Comparison of ENCODE assay signal across 21 cellular contexts in the genomic region with DNA sequence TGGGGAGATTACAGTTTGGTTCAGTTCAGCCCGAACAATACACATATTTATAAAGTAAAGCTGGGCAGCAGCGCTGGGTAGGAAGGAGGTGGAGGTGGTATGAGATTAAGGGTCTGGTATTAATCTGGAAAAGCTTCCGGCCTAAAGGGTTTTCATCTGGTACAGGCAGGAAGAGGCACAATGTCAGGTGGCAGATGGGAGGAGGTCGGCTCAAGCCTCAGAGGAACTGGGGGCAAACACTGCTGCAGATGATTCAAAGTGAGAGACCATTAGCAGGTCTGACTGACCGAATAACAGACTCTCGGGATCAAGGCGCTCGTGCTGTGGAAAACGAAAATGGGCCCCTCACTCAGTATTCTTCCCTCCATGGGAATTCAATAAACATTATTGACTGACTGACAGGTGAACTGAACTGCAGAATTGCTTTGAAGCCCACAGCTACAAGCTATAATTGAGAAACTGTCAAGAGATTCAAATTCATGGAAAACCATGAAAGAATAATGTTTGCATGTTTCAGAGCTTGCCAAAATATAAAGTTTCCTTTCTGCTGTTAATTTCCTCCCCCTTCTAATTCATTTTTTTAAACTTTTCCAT.
"Had no signal": no experiment of that assay in that cellular context is flagged by ENCODE, and none has a peak within 500 bp of the region (broad histone marks: within the 10 kb centered on the region; RNA-seq: fewer than 3 reads in every experiment).

No MANE protein-coding gene starts in this region.

- H3K27ac Mint-ChIP-seq: activated B cell treated with CpG ODN at 0.5 μM for 24 hours; activated CD4-positive, alpha-beta memory T cell treated with anti-CD3 and anti-CD28 coated beads, Interleukin-2, amount 10 ng/mL, durations not matched to agents 7 days and 5 days; activated CD8-positive, alpha-beta memory T cell treated with anti-CD3 and anti-CD28 coated beads, Interleukin-2, amount 10 ng/mL, durations not matched to agents 7 days and 5 days; activated naive CD8-positive, alpha-beta T cell treated with anti-CD3 and anti-CD28 coated beads, Interleukin-2, amount 10 ng/mL, durations not matched to agents 7 days and 5 days; activated T-helper 17 cell treated with anti-CD3 and anti-CD28 coated beads, Interleukin-2, amount 50 U/mL, for 72 hours; T-helper 2 cell treated with Interferon-gamma antibody and Interleukin-4, amounts not matched to agents 5 μg/mL and 100 μg/mL, for 36 hours had no signal

- H3K4me3 Mint-ChIP-seq: activated B cell treated with CpG ODN at 0.5 μM for 24 hours; activated CD4-positive, alpha-beta memory T cell treated with anti-CD3 and anti-CD28 coated beads, Interleukin-2, amount 10 ng/mL, durations not matched to agents 7 days and 5 days; activated CD8-positive, alpha-beta memory T cell treated with anti-CD3 and anti-CD28 coated beads, Interleukin-2, amount 10 ng/mL, durations not matched to agents 7 days and 5 days; activated naive CD8-positive, alpha-beta T cell treated with anti-CD3 and anti-CD28 coated beads, Interleukin-2, amount 10 ng/mL, durations not matched to agents 7 days and 5 days; activated T-helper 17 cell treated with anti-CD3 and anti-CD28 coated beads, Interleukin-2, amount 50 U/mL, for 72 hours; central memory CD8-positive, alpha-beta T cell; neural crest cell; T-helper 2 cell treated with Interferon-gamma antibody and Interleukin-4, amounts not matched to agents 5 μg/mL and 100 μg/mL, for 36 hours had no signal

- H3K4me3 ChIP-seq: colonic mucosa, heart left ventricle, left lung, right atrium auricular region, thyroid gland had no signal

- H3K27me3 Mint-ChIP-seq: activated CD4-positive, alpha-beta memory T cell treated with anti-CD3 and anti-CD28 coated beads, Interleukin-2, amount 10 ng/mL, durations not matched to agents 7 days and 5 days had no signal

- H3K27ac ChIP-seq: colonic mucosa, heart left ventricle, left lung, right atrium auricular region, thyroid gland had no signal

- DNase-seq: activated B cell treated with CpG ODN at 0.5 μM for 24 hours; activated CD4-positive, alpha-beta memory T cell treated with anti-CD3 and anti-CD28 coated beads, Interleukin-2, amount 10 ng/mL, durations not matched to agents 7 days and 5 days; activated CD4-positive, alpha-beta T cell treated with anti-CD3 and anti-CD28 coated beads for 4 hours; activated CD8-positive, alpha-beta memory T cell treated with anti-CD3 and anti-CD28 coated beads, Interleukin-2, amount 10 ng/mL, durations not matched to agents 7 days and 5 days; activated naive CD4-positive, alpha-beta T cell; activated naive CD8-positive, alpha-beta T cell treated with anti-CD3 and anti-CD28 coated beads, Interleukin-2, amount 10 ng/mL, durations not matched to agents 7 days and 5 days; colonic mucosa; erythroblast; foreskin melanocyte; heart left ventricle; left lung; stimulated activated CD4-positive, alpha-beta T cell treated with anti-CD3 and anti-CD28 coated beads, Interleukin-2, amount 100 ng/mL, for 24 hours; stimulated activated naive CD4-positive, alpha-beta T cell treated with Interleukin-2 at 50 U/mL for 16 hours; thyroid gland had no signal

- H3K4me1 Mint-ChIP-seq: activated B cell treated with CpG ODN at 0.5 μM for 24 hours; activated CD4-positive, alpha-beta memory T cell treated with anti-CD3 and anti-CD28 coated beads, Interleukin-2, amount 10 ng/mL, durations not matched to agents 7 days and 5 days; activated CD8-positive, alpha-beta memory T cell treated with anti-CD3 and anti-CD28 coated beads, Interleukin-2, amount 10 ng/mL, durations not matched to agents 7 days and 5 days; activated naive CD8-positive, alpha-beta T cell treated with anti-CD3 and anti-CD28 coated beads, Interleukin-2, amount 10 ng/mL, durations not matched to agents 7 days and 5 days; activated T-helper 17 cell treated with anti-CD3 and anti-CD28 coated beads, Interleukin-2, amount 50 U/mL, for 72 hours; central memory CD8-positive, alpha-beta T cell had no signal

- H3K9me3 ChIP-seq: colonic mucosa, heart left ventricle, left lung, right atrium auricular region, thyroid gland had no signal

- H3K9me3 Mint-ChIP-seq: activated B cell treated with CpG ODN at 0.5 μM for 24 hours; activated CD4-positive, alpha-beta memory T cell treated with anti-CD3 and anti-CD28 coated beads, Interleukin-2, amount 10 ng/mL, durations not matched to agents 7 days and 5 days; activated naive CD8-positive, alpha-beta T cell treated with anti-CD3 and anti-CD28 coated beads, Interleukin-2, amount 10 ng/mL, durations not matched to agents 7 days and 5 days; activated T-helper 17 cell treated with anti-CD3 and anti-CD28 coated beads, Interleukin-2, amount 50 U/mL, for 72 hours; central memory CD8-positive, alpha-beta T cell; neural crest cell; T-helper 2 cell treated with Interferon-gamma antibody and Interleukin-4, amounts not matched to agents 5 μg/mL and 100 μg/mL, for 36 hours had no signal

- H3K27me3 ChIP-seq: colonic mucosa, heart left ventricle, left lung, right atrium auricular region, thyroid gland had no signal

- ATAC-seq: activated CD8-positive, alpha-beta memory T cell treated with anti-CD3 and anti-CD28 coated beads, Interleukin-2, amount 10 ng/mL, durations not matched to agents 7 days and 5 days; activated T-helper 17 cell treated with anti-CD3 and anti-CD28 coated beads, Interleukin-2, amount 50 U/mL, for 72 hours; heart left ventricle; left lung had no signal

- H3K4me1 ChIP-seq: colonic mucosa, heart left ventricle, left lung, right atrium auricular region, thyroid gland had no signal

- H3K36me3 ChIP-seq: colonic mucosa, heart left ventricle, left lung, right atrium auricular region, thyroid gland had no signal

- FAIRE-seq: endometrium, TTC549 had no signal

- H3K36me3 Mint-ChIP-seq: activated CD8-positive, alpha-beta memory T cell treated with anti-CD3 and anti-CD28 coated beads, Interleukin-2, amount 10 ng/mL, durations not matched to agents 7 days and 5 days; activated naive CD8-positive, alpha-beta T cell treated with anti-CD3 and anti-CD28 coated beads, Interleukin-2, amount 10 ng/mL, durations not matched to agents 7 days and 5 days had no signal
